In the genomic region with DNA sequence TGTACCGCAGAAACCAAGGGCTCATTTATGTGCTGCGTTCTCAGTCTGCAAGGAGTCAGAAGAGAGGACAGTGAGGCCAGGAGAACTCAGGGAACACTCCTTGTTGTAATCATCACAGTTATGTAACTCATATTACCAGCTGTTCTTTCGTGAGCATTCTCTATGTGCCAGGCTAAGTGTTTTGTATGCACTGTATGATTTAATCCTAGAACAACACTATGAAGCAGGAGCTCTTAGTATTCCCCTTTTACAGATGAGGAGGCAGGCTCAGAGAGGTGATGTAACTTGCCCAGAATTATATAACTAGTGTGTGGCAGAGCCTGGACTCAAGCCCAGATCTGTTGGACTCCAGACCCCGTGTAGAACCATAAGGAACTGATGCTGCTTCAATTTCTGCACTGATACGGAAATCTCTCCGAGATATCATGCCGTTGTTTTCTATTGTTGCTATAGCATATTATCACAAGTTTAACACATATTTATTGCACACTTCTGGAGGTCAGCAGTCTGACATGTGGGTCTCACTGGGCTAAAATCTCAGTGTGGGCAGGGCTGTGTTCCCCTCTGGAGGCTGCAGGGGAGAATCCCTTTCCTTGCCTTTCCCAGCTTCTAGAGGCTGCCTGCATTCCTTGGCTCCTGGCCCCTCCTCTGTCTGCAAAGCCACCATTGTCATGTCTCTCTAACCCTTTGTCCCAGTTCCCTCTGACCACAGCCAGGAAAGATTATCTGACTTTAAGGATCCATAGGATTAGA, we compare ENCODE assay signal across 12 cellular contexts. TPM values are rescaled to one million over a fixed set of nuclear protein-coding genes. Genes with fewer than 3 reads are reported as not detected.
DNase-seq lines count a peak whose midpoint lies in the region; ATAC-seq and TF ChIP-seq lines count a peak whose summit lies in the region.
"Had no signal": no experiment of that assay in that cellular context is flagged by ENCODE, and none has a peak within 500 bp of the region (broad histone marks: within the 10 kb centered on the region; RNA-seq: fewer than 3 reads in every experiment).

No MANE protein-coding gene starts in this region.

- no peak overlapping the region for H3K4me3 Mint-ChIP-seq in stimulated activated effector memory CD8-positive, alpha-beta T cell treated with anti-CD3 and anti-CD28 coated beads, Interleukin-12 subunit alpha, Interleukin-12 subunit beta, amount 100 ng/mL, for 72 hours
- H3K4me3 Mint-ChIP-seq: activated CD4-positive, alpha-beta T cell treated with anti-CD3 and anti-CD28 coated beads, Interleukin-2, amount 10 ng/mL, durations not matched to agents 7 days and 5 days; brain had no signal

- no peak overlapping the region for H3K27ac Mint-ChIP-seq in stimulated activated effector memory CD8-positive, alpha-beta T cell treated with anti-CD3 and anti-CD28 coated beads, Interleukin-12 subunit alpha, Interleukin-12 subunit beta, amount 100 ng/mL, for 72 hours
- H3K27ac Mint-ChIP-seq: activated CD4-positive, alpha-beta T cell treated with anti-CD3 and anti-CD28 coated beads, Interleukin-2, amount 10 ng/mL, durations not matched to agents 7 days and 5 days had no signal

- H3K9me3 Mint-ChIP-seq in stimulated activated effector memory CD8-positive, alpha-beta T cell treated with anti-CD3 and anti-CD28 coated beads, Interleukin-12 subunit alpha, Interleukin-12 subunit beta, amount 100 ng/mL, for 72 hours: no peaks in the 10 kb centered on the region
- H3K9me3 Mint-ChIP-seq: activated CD4-positive, alpha-beta T cell treated with anti-CD3 and anti-CD28 coated beads, Interleukin-2, amount 10 ng/mL, durations not matched to agents 7 days and 5 days had no signal

- no peaks in the 10 kb centered on the region for H3K36me3 ChIP-seq in psoas muscle (ENCODE audit: insufficient read depth in 1 of 2, low read depth in 1 of 2)
- H3K36me3 ChIP-seq: SJCRH30 had no signal

- no peak for TF ChIP-seq CTCF in psoas muscle (IDR thresholded peaks at IDR 0.05)

- intact Hi-C loops in Right ventricle myocardium inferior (cut with DNase I) (no loop called here), cardiac septum (cut with DNase I) (no loop called here), psoas muscle (cut with DNase I) (loop anchor here in 1 of 2 donors (10.0 kb wide), 1 partner anchor 199 kb away; no protein-coding TSS in a partner anchor)

- WGBS in psoas muscle, 3 donors: 56 to 62% (median 61%) methylated on average over 7 of the region's 7 CpGs

- H3K4me3 ChIP-seq in psoas muscle: no peak overlapping the region
- H3K4me3 ChIP-seq: SJCRH30 had no signal

- ATAC-seq in Right ventricle myocardium inferior (peak; percentile 23), psoas muscle (no peak), GM18519 (IDR thresholded peaks at IDR 0.05; ENCODE audit: low FRiP score, unreplicated experiment) (no peak)
- ATAC-seq in stimulated activated effector memory CD8-positive, alpha-beta T cell treated with anti-CD3 and anti-CD28 coated beads, Interleukin-12 subunit alpha, Interleukin-12 subunit beta, amount 100 ng/mL, for 72 hours: no peak

- no peaks in the 10 kb centered on the region for H3K36me3 Mint-ChIP-seq in stimulated activated effector memory CD8-positive, alpha-beta T cell treated with anti-CD3 and anti-CD28 coated beads, Interleukin-12 subunit alpha, Interleukin-12 subunit beta, amount 100 ng/mL, for 72 hours
- H3K36me3 Mint-ChIP-seq: brain had no signal

- H3K27me3 ChIP-seq in psoas muscle (ENCODE audit: insufficient read depth in 3 of 3, low read length in 2 of 3): peaks cover 0 to 2% (median 0%) of the 10 kb centered on the region in 3 donors
- H3K27me3 ChIP-seq: SJCRH30 had no signal

- H3K4me1 ChIP-seq in psoas muscle: peaks cover 30% of the 10 kb centered on the region

- no peaks in the 10 kb centered on the region for H3K4me1 Mint-ChIP-seq in stimulated activated effector memory CD8-positive, alpha-beta T cell treated with anti-CD3 and anti-CD28 coated beads, Interleukin-12 subunit alpha, Interleukin-12 subunit beta, amount 100 ng/mL, for 72 hours
- H3K4me1 Mint-ChIP-seq: activated CD4-positive, alpha-beta T cell treated with anti-CD3 and anti-CD28 coated beads, Interleukin-2, amount 10 ng/mL, durations not matched to agents 7 days and 5 days had no signal

- peak overlapping the region; percentile 66 for H3K27ac ChIP-seq in epithelial cell of prostate
- H3K27ac ChIP-seq in psoas muscle: no peak overlapping the region
- H3K27ac ChIP-seq: SJCRH30 had no signal

- no peaks in the 10 kb centered on the region for H3K9me3 ChIP-seq in psoas muscle
- H3K9me3 ChIP-seq: SJCRH30 had no signal

- DNase-seq in Right ventricle myocardium inferior (ENCODE audit: missing footprints) (no peak), cardiac septum (ENCODE audit: low spot score) (no peak), epithelial cell of prostate (ENCODE audit: low read depth, low spot score) (no peak), mucosa of gallbladder (ENCODE audit: low spot score) (peak; percentile 70), SKM-1 (lab: John Stamatoyannopoulos, UW; ENCODE audit: unreplicated experiment) (no peak), psoas muscle (no peak)
- no peak for DNase-seq in stimulated activated effector memory CD8-positive, alpha-beta T cell treated with anti-CD3 and anti-CD28 coated beads, Interleukin-12 subunit alpha, Interleukin-12 subunit beta, amount 100 ng/mL, for 72 hours (ENCODE audit: low spot score in 2 of 2)
- DNase-seq: activated CD4-positive, alpha-beta T cell treated with anti-CD3 and anti-CD28 coated beads, Interleukin-2, amount 10 ng/mL, durations not matched to agents 7 days and 5 days; NCI-H1048; SJCRH30 had no signal

RNA-seq across cellular contexts. Expression of a gene that starts 16.3 kb away (rescaled TPM):
- total RNA-seq in Right ventricle myocardium inferior (46.9 TPM), cardiac septum (70.2 TPM), mucosa of gallbladder (139 TPM), psoas muscle (10 to 100 TPM; 23.0 to 40.2 (median 30.6) TPM)
- polyA plus RNA-seq in psoas muscle: 10 to 100 TPM; 26.1 to 90.9 (median 45.4) TPM

RNA-seq across cellular contexts. Expression of a gene that starts 59.4 kb away (rescaled TPM):
- total RNA-seq in Right ventricle myocardium inferior (244 TPM), cardiac septum (350 TPM), mucosa of gallbladder (97.3 TPM), psoas muscle (100 to 1,000 TPM in 3 of 4 donors, 10 to 100 TPM in 1; 99.3 to 206 (median 145) TPM)
- polyA plus RNA-seq in psoas muscle: 100 to 1,000 TPM in 1 of 3 donors, 10 to 100 TPM in 2; 49.6 to 122 (median 78.1) TPM
- total RNA-seq: activated CD4-positive, alpha-beta T cell treated with anti-CD3 and anti-CD28 coated beads, Interleukin-2, amount 10 ng/mL, durations not matched to agents 7 days and 5 days had no signal
